Comparison of ENCODE assay signal across 26 cellular contexts in the genomic region with DNA sequence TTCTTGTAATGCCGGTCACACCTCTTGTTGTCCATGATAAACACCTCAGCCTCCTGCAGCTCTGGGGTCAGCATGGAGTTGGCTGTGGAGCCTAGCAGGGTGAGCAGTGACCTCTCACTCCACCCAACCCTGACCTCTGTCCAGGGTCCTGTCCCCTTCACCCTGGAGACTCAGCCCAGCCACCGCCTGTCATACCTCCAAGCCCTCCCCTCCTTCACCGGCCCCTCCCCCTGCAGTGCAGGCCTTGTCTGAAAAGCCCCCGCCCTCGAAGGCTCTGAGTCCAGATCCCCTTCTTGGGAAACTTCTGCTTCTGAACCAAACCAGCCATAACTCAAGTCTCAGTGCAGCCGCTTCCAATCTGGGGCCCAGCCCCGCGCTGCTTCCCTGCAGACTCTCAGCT. TPM values are rescaled to one million over a fixed set of nuclear protein-coding genes. Genes with fewer than 3 reads are reported as not detected.
"Had no signal": no experiment of that assay in that cellular context is flagged by ENCODE, and none has a peak within 500 bp of the region (broad histone marks: within the 10 kb centered on the region; RNA-seq: fewer than 3 reads in every experiment).

No MANE protein-coding gene starts in this region.

- H3K36me3 ChIP-seq: brain microvascular endothelial cell, lower lobe of right lung, sigmoid colon, WERI-Rb-1 had no signal

- H3K27ac ChIP-seq: brain microvascular endothelial cell, hepatocyte, lower lobe of right lung, sigmoid colon, testis, WERI-Rb-1 had no signal

- H3K9me3 ChIP-seq: lower lobe of right lung, sigmoid colon, testis had no signal

- H3K79me2 ChIP-seq: hepatocyte had no signal

- H3K36me3 Mint-ChIP-seq: activated naive CD4-positive, alpha-beta T cell treated with anti-CD3 and anti-CD28 coated beads, Interleukin-2, amount 50 U/mL, for 72 hours; naive thymus-derived CD4-positive, alpha-beta T cell; stimulated activated naive B cell treated with anti-CD40 and anti-IgM and Interleukin-4, amounts not matched to agents 10 μg/mL and 1 μg/mL and 100 μg/mL, for 72 hours; type B pancreatic cell had no signal

- H3K27me3 Mint-ChIP-seq: progenitor cell of endocrine pancreas, type B pancreatic cell had no signal

- DNase-seq: activated T-cell treated with anti-CD3 and anti-CD28 coated beads, Interleukin-2, amount 50 U/mL, for 1 hour; aorta; brain microvascular endothelial cell; caudate nucleus; effector CD8-positive, alpha-beta T cell; foreskin melanocyte; glutamatergic neuron; left colon; lower lobe of right lung; naive thymus-derived CD4-positive, alpha-beta T cell; retina; sigmoid colon; stimulated activated CD4-positive, alpha-beta T cell treated with anti-CD3 and anti-CD28 coated beads, Interleukin-15, amount 100 ng/mL, for 24 hours; stimulated activated naive B cell treated with anti-CD40 and anti-IgM and Interleukin-4, amounts not matched to agents 10 μg/mL and 1 μg/mL and 100 μg/mL, for 72 hours; T-helper 1 cell; testis; WERI-Rb-1 had no signal

- H3K4me3 Mint-ChIP-seq: dendritic cell treated with granulocyte-macrophage colony-stimulating factor and Interleukin-4, amounts not matched to agents 40 ng/mL and 50 ng/mL, for 4 days; naive thymus-derived CD4-positive, alpha-beta T cell; stimulated activated naive B cell treated with anti-CD40 and anti-IgM and Interleukin-4, amounts not matched to agents 10 μg/mL and 1 μg/mL and 100 μg/mL, for 72 hours; type B pancreatic cell had no signal

- H2AFZ ChIP-seq: hepatocyte had no signal

- H3K27me3 ChIP-seq: brain microvascular endothelial cell, hepatocyte, testis had no signal

- H3K4me1 ChIP-seq: lower lobe of right lung, sigmoid colon, testis had no signal

- H3K4me1 Mint-ChIP-seq: naive thymus-derived CD4-positive, alpha-beta T cell had no signal

- H3K9me3 Mint-ChIP-seq: activated naive CD4-positive, alpha-beta T cell treated with anti-CD3 and anti-CD28 coated beads, Interleukin-2, amount 50 U/mL, for 72 hours; dendritic cell treated with granulocyte-macrophage colony-stimulating factor and Interleukin-4, amounts not matched to agents 40 ng/mL and 50 ng/mL, for 4 days; type B pancreatic cell had no signal

- ATAC-seq: activated naive CD4-positive, alpha-beta T cell treated with anti-CD3 and anti-CD28 coated beads, Interleukin-2, amount 50 U/mL, for 72 hours; esophagus mucosa; left colon; lower lobe of right lung; naive thymus-derived CD4-positive, alpha-beta T cell; stimulated activated naive B cell treated with anti-CD40 and anti-IgM and Interleukin-4, amounts not matched to agents 10 μg/mL and 1 μg/mL and 100 μg/mL, for 72 hours had no signal

- H3K27ac Mint-ChIP-seq: activated naive CD4-positive, alpha-beta T cell treated with anti-CD3 and anti-CD28 coated beads, Interleukin-2, amount 50 U/mL, for 72 hours; dendritic cell treated with granulocyte-macrophage colony-stimulating factor and Interleukin-4, amounts not matched to agents 40 ng/mL and 50 ng/mL, for 4 days; progenitor cell of endocrine pancreas; stimulated activated naive B cell treated with anti-CD40 and anti-IgM and Interleukin-4, amounts not matched to agents 10 μg/mL and 1 μg/mL and 100 μg/mL, for 72 hours; type B pancreatic cell had no signal

- H3K4me2 ChIP-seq: hepatocyte, smooth muscle cell had no signal

- H3K4me3 ChIP-seq: hepatocyte, lower lobe of right lung, sigmoid colon, smooth muscle cell, testis had no signal

RNA-seq across cellular contexts. Expression of a gene that starts 25.3 kb away (rescaled TPM):
- total RNA-seq: activated naive CD4-positive, alpha-beta T cell treated with anti-CD3 and anti-CD28 coated beads, Interleukin-2, amount 50 U/mL, for 72 hours; aorta; esophagus mucosa; left colon; mesenteric fat pad; osteocyte had no signal
- polyA plus RNA-seq: naive thymus-derived CD4-positive, alpha-beta T cell had no signal

RNA-seq across cellular contexts. Expression of a gene that starts 41.8 kb away (rescaled TPM):
- total RNA-seq: osteocyte had no signal
